ENCODE assay signal across 12 cellular contexts in genomic region chr3:58528629-58529028, GRCh38. TPM values are rescaled to one million over a fixed set of nuclear protein-coding genes. Genes with fewer than 3 reads are reported as not detected.
A peak's percentile ranks its signal among the peaks of the same experiment; 100 is the strongest.
DNase-seq lines count a peak whose midpoint lies in the region; ATAC-seq, FAIRE-seq and TF ChIP-seq lines count a peak whose summit lies in the region.
"Had no signal": no experiment of that assay in that cellular context is flagged by ENCODE, and none has a peak within 500 bp of the region (broad histone marks: within the 10 kb centered on the region; RNA-seq: fewer than 3 reads in every experiment).

No MANE protein-coding gene starts in this region.

- peak; percentile 62 for DNase-seq in Right ventricle myocardium superior
- DNase-seq in cardiac septum (ENCODE audit: low spot score): no peak
- peak; percentile 50 to 87 (median 70) for DNase-seq in adrenal gland
- DNase-seq in hepatocyte (ENCODE audit: low spot score): peak; percentile 50
- DNase-seq in upper lobe of right lung: no peak
- DNase-seq in naive thymus-derived CD4-positive, alpha-beta T cell: no peak
- DNase-seq in GM12891 (ENCODE audit: insufficient read length, low spot score): no peak
- DNase-seq: activated CD4-positive, alpha-beta T cell treated with anti-CD3 and anti-CD28 coated beads for 4 hours had no signal

- H3K27me3 ChIP-seq in adrenal gland (no peaks in the 10 kb centered on the region), hepatocyte (no peaks in the 10 kb centered on the region), upper lobe of right lung (no peaks in the 10 kb centered on the region)
- H3K27me3 ChIP-seq in naive thymus-derived CD4-positive, alpha-beta T cell (ENCODE audit: control insufficient read depth in 2 of 2, insufficient read depth in 2 of 2, low read length in 2 of 2): no peaks in the 10 kb centered on the region

- H3K4me1 ChIP-seq in adrenal gland (replicated peaks in 1 of 2) (peaks cover 0 to 13% of the 10 kb centered on the region in 2 donors), hepatocyte (ENCODE audit: insufficient read depth) (peaks cover 7% of the 10 kb centered on the region), upper lobe of right lung (no peaks in the 10 kb centered on the region)
- peaks cover 0 to 6% of the 10 kb centered on the region in 2 donors for H3K4me1 ChIP-seq in naive thymus-derived CD4-positive, alpha-beta T cell (ENCODE audit: control insufficient read depth in 2 of 2, insufficient read depth in 2 of 2, low read length in 2 of 2)

- H3K27me3 Mint-ChIP-seq in naive thymus-derived CD4-positive, alpha-beta T cell: peaks cover 0 to 2% (median 0%) of the 10 kb centered on the region in 5 donors

- CTCF ChIA-PET in naive thymus-derived CD4-positive, alpha-beta T cell (lab: Charles Lee): interaction anchor here (0.6 to 1.0 kb wide), 3 partner anchors 37 to 102 kb away, joined by 3 to 7 read pairs (median 3); partner anchors contain the start of gene KCTD6

- H3K36me3 ChIP-seq in adrenal gland (replicated peaks in 1 of 2) (peaks cover 0 to 23% of the 10 kb centered on the region in 2 donors), hepatocyte (replicated peaks; ENCODE audit: insufficient read depth, low read depth) (no peaks in the 10 kb centered on the region), upper lobe of right lung (no peaks in the 10 kb centered on the region)
- no peaks in the 10 kb centered on the region for H3K36me3 ChIP-seq in naive thymus-derived CD4-positive, alpha-beta T cell (ENCODE audit: control insufficient read depth in 2 of 3, insufficient read depth in 3 of 3, low read length in 3 of 3)

- H3K9me3 Mint-ChIP-seq in naive thymus-derived CD4-positive, alpha-beta T cell: no peaks in the 10 kb centered on the region
- H3K9me3 Mint-ChIP-seq: stimulated activated effector memory CD8-positive, alpha-beta T cell treated with anti-CD3 and anti-CD28 coated beads, Interleukin-12 subunit alpha, Interleukin-12 subunit beta, amount 100 ng/mL, for 72 hours had no signal

- intact Hi-C loops in Right ventricle myocardium superior (cut with DNase I): loop anchor here (10.0 kb wide), 1 partner anchor 344 kb away; no protein-coding TSS in a partner anchor
- intact Hi-C loops in cardiac septum (cut with DNase I): loop anchor here (2.0 kb wide), 1 partner anchor 38 kb away; no protein-coding TSS in a partner anchor
- intact Hi-C loops in adrenal gland (cut with DNase I): no loop called here
- intact Hi-C loops in upper lobe of right lung (cut with DNase I): no loop called here
- intact Hi-C loops in naive thymus-derived CD4-positive, alpha-beta T cell (cut with micrococcal nuclease): no loop called here

- H3K79me2 ChIP-seq in hepatocyte: no peaks in the 10 kb centered on the region

- no peak overlapping the region for H3K4me3 ChIP-seq in adrenal gland
- H3K4me3 ChIP-seq in hepatocyte: no peak overlapping the region
- H3K4me3 ChIP-seq in upper lobe of right lung: no peak overlapping the region
- no peak overlapping the region for H3K4me3 ChIP-seq in naive thymus-derived CD4-positive, alpha-beta T cell (ENCODE audit: low read length)

- POLR2A ChIA-PET in naive thymus-derived CD4-positive, alpha-beta T cell (lab: Charles Lee): no interaction called here

- H3K4me2 ChIP-seq in hepatocyte: no peak overlapping the region

- TF ChIP-seq POLR2A in adrenal gland (IDR thresholded peaks at IDR 0.05) (no peak), GM12891 (IDR thresholded peaks at IDR 0.05; ENCODE audit: low read depth, low read length) (no peak)

- H3K9me3 ChIP-seq in adrenal gland (replicated peaks in 1 of 3): no peaks in the 10 kb centered on the region
- no peaks in the 10 kb centered on the region for H3K9me3 ChIP-seq in hepatocyte (ENCODE audit: low read depth)
- no peaks in the 10 kb centered on the region for H3K9me3 ChIP-seq in upper lobe of right lung
- no peaks in the 10 kb centered on the region for H3K9me3 ChIP-seq in naive thymus-derived CD4-positive, alpha-beta T cell (ENCODE audit: control insufficient read depth in 2 of 3, low read length in 3 of 3)

- H2AFZ ChIP-seq in hepatocyte: no peak overlapping the region

- no peaks in the 10 kb centered on the region for H4K20me1 ChIP-seq in hepatocyte (ENCODE audit: insufficient read depth, poor library complexity, severe bottlenecking)

- H3K4me3 Mint-ChIP-seq in naive thymus-derived CD4-positive, alpha-beta T cell: no peak overlapping the region
- H3K4me3 Mint-ChIP-seq: stimulated activated effector memory CD8-positive, alpha-beta T cell treated with anti-CD3 and anti-CD28 coated beads, Interleukin-12 subunit alpha, Interleukin-12 subunit beta, amount 100 ng/mL, for 72 hours had no signal

- peaks cover 5 to 8% (median 7%) of the 10 kb centered on the region in 7 donors for H3K4me1 Mint-ChIP-seq in naive thymus-derived CD4-positive, alpha-beta T cell

- 63 to 77% (median 66%) methylated on average over 3 to 6 of the region's 6 CpGs for WGBS in adrenal gland, 4 donors
- WGBS in hepatocyte (ENCODE audit: low lambda C conversion rate, missing lambda C conversion rate): 80% methylated on average over 3 of the region's 6 CpGs

- no peak overlapping the region for H3K27ac Mint-ChIP-seq in naive thymus-derived CD4-positive, alpha-beta T cell
- H3K27ac Mint-ChIP-seq: stimulated activated effector memory CD8-positive, alpha-beta T cell treated with anti-CD3 and anti-CD28 coated beads, Interleukin-12 subunit alpha, Interleukin-12 subunit beta, amount 100 ng/mL, for 72 hours had no signal

- H3K9me2 ChIP-seq in hepatocyte (replicated peaks; ENCODE audit: insufficient read depth): no peaks in the 10 kb centered on the region

- no peak overlapping the region for H3K27ac ChIP-seq in adrenal gland
- H3K27ac ChIP-seq in hepatocyte: no peak overlapping the region
- no peak overlapping the region for H3K27ac ChIP-seq in upper lobe of right lung
- H3K27ac ChIP-seq in naive thymus-derived CD4-positive, alpha-beta T cell (ENCODE audit: low read depth, low read length): no peak overlapping the region

- peak; percentile 61 for ATAC-seq in Right ventricle myocardium superior (ENCODE audit: poor library complexity)
- peak; percentile 30 for ATAC-seq in upper lobe of right lung
- no peak for ATAC-seq in naive thymus-derived CD4-positive, alpha-beta T cell
- no peak for ATAC-seq in HG03521 (IDR thresholded peaks at IDR 0.05; ENCODE audit: unreplicated experiment)
- ATAC-seq: stimulated activated effector memory CD8-positive, alpha-beta T cell treated with anti-CD3 and anti-CD28 coated beads, Interleukin-12 subunit alpha, Interleukin-12 subunit beta, amount 100 ng/mL, for 72 hours had no signal

- no peak for FAIRE-seq in GM12891 (lab: Jason Lieb, UNC)
- FAIRE-seq: H1 had no signal

- H3K36me3 Mint-ChIP-seq in naive thymus-derived CD4-positive, alpha-beta T cell: no peaks in the 10 kb centered on the region
- H3K36me3 Mint-ChIP-seq: stimulated activated effector memory CD8-positive, alpha-beta T cell treated with anti-CD3 and anti-CD28 coated beads, Interleukin-12 subunit alpha, Interleukin-12 subunit beta, amount 100 ng/mL, for 72 hours had no signal

- no peak for TF ChIP-seq CTCF in adrenal gland (IDR thresholded peaks at IDR 0.05)
- TF ChIP-seq CTCF in hepatocyte (IDR thresholded peaks at IDR 0.05; ENCODE audit: poor library complexity): no peak
- TF ChIP-seq CTCF in upper lobe of right lung (IDR thresholded peaks at IDR 0.05): no peak

TF ChIP-seq in GM12891, 5 proteins besides CTCF, POLR2A, EP300 and RAD21:
- TF ChIP-seq SPI1 (IDR thresholded peaks at IDR 0.05; ENCODE audit: low read depth, low read length): no peak
- no peak for TF ChIP-seq POU2F2 (IDR thresholded peaks at IDR 0.05; ENCODE audit: low read depth, low read length)
- TF ChIP-seq POLR2AphosphoS5 (IDR thresholded peaks at IDR 0.05; ENCODE audit: low read depth, low read length): no peak
- no peak for TF ChIP-seq TAF1 (IDR thresholded peaks at IDR 0.05; ENCODE audit: low read depth, low read length)
- TF ChIP-seq PAX5 (IDR thresholded peaks at IDR 0.05; ENCODE audit: insufficient read depth, low read length, severe bottlenecking): no peak

RNA-seq across cellular contexts. Expression of gene ACOX2, which starts 8.4 kb away (rescaled TPM):
- total RNA-seq in Right ventricle myocardium superior: 33.3 TPM
- total RNA-seq in cardiac septum: 31.2 TPM
- 10 to 100 TPM; 11.3 to 52.4 (median 32.8) TPM for total RNA-seq in adrenal gland
- 10 to 100 TPM; 24.0 to 65.5 (median 56.4) TPM for polyA plus RNA-seq in adrenal gland
- total RNA-seq in hepatocyte: 20.1 and 26.2 TPM in 2 replicates
- polyA plus RNA-seq in hepatocyte: 30.6 and 31.3 TPM in 2 replicates
- total RNA-seq in upper lobe of right lung: 20.1 TPM
- not detected for total RNA-seq in naive thymus-derived CD4-positive, alpha-beta T cell
- not detected for polyA plus RNA-seq in naive thymus-derived CD4-positive, alpha-beta T cell
- polyA plus RNA-seq in GM12891 (2012; ENCODE audit: low read depth, missing spikeins): not detected
- total RNA-seq: OCI-LY7 had no signal

RNA-seq across cellular contexts. Expression of gene KCTD6, which starts 36.7 kb away (rescaled TPM):
- total RNA-seq in Right ventricle myocardium superior (6.9 TPM), cardiac septum (7.5 TPM), adrenal gland (10 to 100 TPM in 3 of 8 donors, 1 to 10 TPM in 5; 7.2 to 17.9 (median 9.2) TPM), hepatocyte (18.9 and 19.8 TPM in 2 replicates), upper lobe of right lung (8.2 TPM)
- polyA plus RNA-seq in adrenal gland (10 to 100 TPM; 15.4 to 19.9 (median 16.1) TPM), hepatocyte (13.8 and 14.3 TPM in 2 replicates)
- 10 to 100 TPM in 3 of 5 experiments, 1 to 10 TPM in 2; 4.8 to 14.2 (median 10.9) TPM for total RNA-seq in naive thymus-derived CD4-positive, alpha-beta T cell
- polyA plus RNA-seq in naive thymus-derived CD4-positive, alpha-beta T cell: 10 to 100 TPM in 1 of 2 donors, 1 to 10 TPM in 1; 4.1 to 10.3 TPM
- 2.3 TPM for polyA plus RNA-seq in GM12891 (2012; ENCODE audit: low read depth, missing spikeins)

RNA-seq across cellular contexts. Expression of gene FAM107A, which starts 48.6 kb away (rescaled TPM):
- 95.2 TPM for total RNA-seq in Right ventricle myocardium superior
- 29.9 TPM for total RNA-seq in cardiac septum
- 10 to 100 TPM in 1 of 8 donors, 1 to 10 TPM in 7; 3.0 to 11.6 (median 5.8) TPM for total RNA-seq in adrenal gland
- polyA plus RNA-seq in adrenal gland: 10 to 100 TPM in 1 of 3 donors, 1 to 10 TPM in 2; 4.9 to 12.5 (median 6.8) TPM
- total RNA-seq in hepatocyte: 0.24 and 0.93 TPM in 2 replicates
- 0.40 and 0.58 TPM in 2 replicates for polyA plus RNA-seq in hepatocyte
- total RNA-seq in upper lobe of right lung: 91.5 TPM
- total RNA-seq in naive thymus-derived CD4-positive, alpha-beta T cell: not detected
- not detected for polyA plus RNA-seq in naive thymus-derived CD4-positive, alpha-beta T cell
- not detected for polyA plus RNA-seq in GM12891 (2012; ENCODE audit: low read depth, missing spikeins)
- total RNA-seq: OCI-LY7 had no signal

Comparison
In these comparisons a context has a peak if more than half of its experiments do, and no peak if none do; other contexts are left out.
1. DNase-seq: peak in Right ventricle myocardium superior (single experiment), adrenal gland (7 of 7) and hepatocyte (single experiment); none in cardiac septum (single experiment), upper lobe of right lung (single experiment), naive thymus-derived CD4-positive, alpha-beta T cell (0 of 9) and GM12891 (single experiment).
2. ATAC-seq: peak in Right ventricle myocardium superior (single experiment) and upper lobe of right lung (single experiment); none in naive thymus-derived CD4-positive, alpha-beta T cell (single experiment) and HG03521 (single experiment).
3. RNA of gene ACOX2, which starts 8.4 kb away (total RNA-seq): 11.3 to 52.4 TPM in adrenal gland, 33.3 TPM in Right ventricle myocardium superior (single experiment), 31.2 TPM in cardiac septum (single experiment), 20.1 to 26.2 TPM in hepatocyte and 20.1 TPM in upper lobe of right lung (single experiment); not detected in naive thymus-derived CD4-positive, alpha-beta T cell; every median in the first group is over 4 times any median in the second.
4. intact Hi-C loops: an anchor here in Right ventricle myocardium superior (10.0 kb wide) and cardiac septum (2.0 kb wide); none called in adrenal gland, upper lobe of right lung and naive thymus-derived CD4-positive, alpha-beta T cell.